Comparison of ENCODE assay signal across 18 cellular contexts in the genomic region with DNA sequence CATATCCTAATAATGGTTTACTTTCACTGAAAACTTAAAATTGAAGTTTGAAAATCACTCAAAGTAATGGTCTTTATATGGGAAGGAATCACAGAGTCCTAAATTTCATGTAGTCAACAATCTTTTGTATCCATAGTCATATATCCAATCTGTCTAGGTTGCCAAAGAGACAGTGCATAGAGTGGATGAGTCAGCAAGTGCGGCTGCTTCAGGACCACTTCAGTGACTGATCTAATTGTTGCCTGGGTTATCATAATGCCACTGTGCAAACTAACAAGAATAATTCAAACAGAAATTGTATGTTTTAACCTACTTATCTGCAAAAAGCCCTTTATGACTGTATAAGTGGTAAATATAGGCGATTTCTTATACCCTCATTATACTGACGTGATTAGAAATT.
DNase-seq lines count a peak whose midpoint lies in the region; ATAC-seq and TF ChIP-seq lines count a peak whose summit lies in the region.
"Had no signal": no experiment of that assay in that cellular context is flagged by ENCODE, and none has a peak within 500 bp of the region (broad histone marks: within the 10 kb centered on the region; RNA-seq: fewer than 3 reads in every experiment).

No MANE protein-coding gene starts in this region.

- TF ChIP-seq CTCF in A673 (conservative IDR thresholded peaks at IDR 0.05; ENCODE audit: low read depth, low read length) = no peak
- TF ChIP-seq CTCF in HFFc6 (IDR thresholded peaks at IDR 0.05) = no peak
- TF ChIP-seq CTCF in astrocyte of the spinal cord (IDR thresholded peaks at IDR 0.05; ENCODE audit: low read depth, low read length) = no peak

- CTCF ChIA-PET in A673 (lab: Charles Lee) = interaction anchor here (0.7 kb wide), 1 partner anchor 9 kb away, joined by 3 read pairs; no protein-coding TSS in a partner anchor

- H3K36me3 ChIP-seq in A673 (ENCODE audit: insufficient read depth, low read length, poor library complexity, severe bottlenecking) = no peaks in the 10 kb centered on the region
- H3K36me3 ChIP-seq: left ventricle myocardium inferior, upper lobe of left lung had no signal

- no peak overlapping the region for H3K4me3 Mint-ChIP-seq in HFFc6
- H3K4me3 Mint-ChIP-seq: naive thymus-derived CD8-positive, alpha-beta T cell; T-helper 2 cell treated with Interferon-gamma antibody and Interleukin-4, amounts not matched to agents 5 μg/mL and 100 μg/mL, for 36 hours had no signal

- no peaks in the 10 kb centered on the region for H3K4me1 ChIP-seq in A673 (ENCODE audit: insufficient read depth, low read length, poor library complexity, severe bottlenecking)
- H3K4me1 ChIP-seq: left ventricle myocardium inferior, upper lobe of left lung had no signal

- H3K27me3 Mint-ChIP-seq in HFFc6 (ENCODE audit: insufficient read depth) = no peaks in the 10 kb centered on the region
- H3K27me3 Mint-ChIP-seq: naive thymus-derived CD8-positive, alpha-beta T cell had no signal

- no peaks in the 10 kb centered on the region for H3K9me3 ChIP-seq in A673 (ENCODE audit: low read depth, low read length, poor library complexity, severe bottlenecking)
- H3K9me3 ChIP-seq: left ventricle myocardium inferior, upper lobe of left lung had no signal

- H3K36me3 Mint-ChIP-seq in HFFc6 (ENCODE audit: low read depth) = no peaks in the 10 kb centered on the region
- H3K36me3 Mint-ChIP-seq: naive thymus-derived CD8-positive, alpha-beta T cell had no signal

- in situ Hi-C loops in astrocyte of the spinal cord (cut with HindIII; ENCODE audit: low sequenced_read_pairs) = no loop called here

- no peaks in the 10 kb centered on the region for H3K9me3 Mint-ChIP-seq in HFFc6
- H3K9me3 Mint-ChIP-seq: T-helper 2 cell treated with Interferon-gamma antibody and Interleukin-4, amounts not matched to agents 5 μg/mL and 100 μg/mL, for 36 hours had no signal

- H3K27ac Mint-ChIP-seq in HFFc6 = no peak overlapping the region
- H3K27ac Mint-ChIP-seq: naive thymus-derived CD8-positive, alpha-beta T cell; T-helper 2 cell treated with Interferon-gamma antibody and Interleukin-4, amounts not matched to agents 5 μg/mL and 100 μg/mL, for 36 hours had no signal

- BruUV-seq in A673 (replicated peaks; lab: Mats Ljungman, UMichigan) = no TSS peak

- DNase-seq in A673 (ENCODE audit: low spot score) = peak; percentile 5
- peak; percentile 41 for DNase-seq in HFFc6
- DNase-seq in NCI-H510A treated with DMSO at 0.1 percent for 48 hours (lab: John Stamatoyannopoulos, UW) = peak; percentile 72
- peak; percentile 34 for DNase-seq in astrocyte of the spinal cord (ENCODE audit: low read depth, low spot score)
- no peak for DNase-seq in HPDE6-E6E7 (ENCODE audit: extremely low spot score)
- no peak for DNase-seq in DMS79 (lab: John Stamatoyannopoulos, UW)
- DNase-seq in HuH-7.5 (ENCODE audit: low spot score) = no peak
- DNase-seq: activated CD4-positive, alpha-beta T cell treated with anti-CD3 and anti-CD28 coated beads, Interleukin-2, amount 50 U/mL, for 48 hours; activated effector memory CD4-positive, alpha-beta T cell treated with Interleukin-2 at 50 U/mL for 16 hours; GOT3; left ventricle myocardium inferior; naive thymus-derived CD8-positive, alpha-beta T cell; NCI-H146; OCI-M1; stimulated activated CD4-positive, alpha-beta T cell treated with anti-CD3 and anti-CD28 coated beads, Interleukin-2, amount 100 ng/mL, for 24 hours had no signal

- H3K4me3 ChIP-seq in A673 (ENCODE audit: low read depth, low read length, poor library complexity, severe bottlenecking) = no peak overlapping the region
- H3K4me3 ChIP-seq in astrocyte of the spinal cord (ENCODE audit: low read depth, low read length) = no peak overlapping the region
- H3K4me3 ChIP-seq: left ventricle myocardium inferior, upper lobe of left lung had no signal

- H3K27ac ChIP-seq in A673 (ENCODE audit: low read depth, low read length, poor library complexity, severe bottlenecking) = no peak overlapping the region
- H3K27ac ChIP-seq: left ventricle myocardium inferior, upper lobe of left lung had no signal

- peaks cover 14% of the 10 kb centered on the region for H3K4me1 Mint-ChIP-seq in HFFc6 (ENCODE audit: low read depth)
- H3K4me1 Mint-ChIP-seq: naive thymus-derived CD8-positive, alpha-beta T cell had no signal

- ATAC-seq in GM18502 (IDR thresholded peaks at IDR 0.05; ENCODE audit: poor library complexity, unreplicated experiment) = no peak
- ATAC-seq: naive thymus-derived CD8-positive, alpha-beta T cell had no signal

- POLR2A ChIA-PET in A673 (lab: Charles Lee; ENCODE audit: low non-redundant PET) = no interaction called here

- intact Hi-C loops in A673 (cut with micrococcal nuclease; ENCODE audit: unreplicated experiment) = no loop called here

- no peaks in the 10 kb centered on the region for H3K27me3 ChIP-seq in A673 (replicated peaks; ENCODE audit: insufficient read depth, low read depth, low read length, poor library complexity)
- H3K27me3 ChIP-seq: upper lobe of left lung had no signal

Comparison
In these comparisons a context has a peak if more than half of its experiments do, and no peak if none do; other contexts are left out.
1. DNase-seq: peak in A673 (single experiment), HFFc6 (single experiment), NCI-H510A treated with DMSO at 0.1 percent for 48 hours (single experiment) and astrocyte of the spinal cord (single experiment); none in HPDE6-E6E7 (single experiment), DMS79 (single experiment) and HuH-7.5 (single experiment).